Comparison of ENCODE assay signal across 10 cellular contexts in the genomic region with DNA sequence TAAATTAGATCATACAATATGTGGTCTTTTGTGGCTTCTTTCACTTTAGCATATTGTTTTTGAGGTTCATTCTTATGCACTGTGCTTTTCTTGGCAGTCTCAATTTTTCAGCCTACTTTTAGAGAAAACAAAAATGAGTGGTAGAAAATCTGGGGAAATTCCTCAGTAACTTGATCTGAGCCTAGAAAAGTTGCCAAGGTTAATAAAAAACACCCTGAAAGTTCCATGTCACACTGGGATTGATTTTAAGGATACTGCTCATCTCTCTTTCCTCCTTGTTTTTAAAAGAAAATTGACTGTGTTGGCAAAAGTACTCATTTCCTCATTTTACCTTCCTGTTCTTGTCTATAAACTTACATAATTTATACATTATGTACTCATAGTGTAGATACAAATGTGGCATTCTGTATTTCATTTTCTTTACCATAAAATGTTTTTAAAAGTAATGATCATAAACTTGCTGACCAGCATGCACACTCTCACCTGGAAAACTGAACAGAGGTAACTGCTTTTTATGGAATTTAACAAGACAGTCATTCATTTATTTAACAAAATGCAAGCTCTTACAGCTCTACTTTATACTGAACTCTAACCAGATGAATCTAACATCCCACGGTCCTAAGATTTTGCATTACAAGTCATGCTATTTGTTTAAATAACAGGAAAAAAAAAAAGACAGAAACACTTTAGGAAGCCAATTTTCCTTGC. TPM values are rescaled to one million over a fixed set of nuclear protein-coding genes. Genes with fewer than 3 reads are reported as not detected.
A peak's percentile ranks its signal among the peaks of the same experiment; 100 is the strongest.
DNase-seq lines count a peak whose midpoint lies in the region; ATAC-seq and TF ChIP-seq lines count a peak whose summit lies in the region.
"Had no signal": no experiment of that assay in that cellular context is flagged by ENCODE, and none has a peak within 500 bp of the region (broad histone marks: within the 10 kb centered on the region; RNA-seq: fewer than 3 reads in every experiment).

No MANE protein-coding gene starts in this region.

- DNase-seq in GM03348 (ENCODE audit: low spot score) (peak; percentile 65), astrocyte of the spinal cord (ENCODE audit: low read depth, low spot score) (peak; percentile 86), osteocyte (ENCODE audit: extremely low spot score, unreplicated experiment) (no peak), SK-N-DZ (ENCODE audit: low spot score) (no peak), NCI-H2081 treated with DMSO at 0.1 percent for 48 hours (lab: John Stamatoyannopoulos, UW) (no peak)
- DNase-seq: NCI-H1436 treated with DMSO at 0.1 percent for 48 hours had no signal

- no peaks in the 10 kb centered on the region for H3K36me3 ChIP-seq in KMS-11 (ENCODE audit: insufficient read depth)

- peak overlapping the region; percentile 64 for H3K4me2 ChIP-seq in KMS-11

- peak overlapping the region; percentile 22; the same call in 1 of the 2 replicates for H3K27ac ChIP-seq in KMS-11

- H3K9me3 Mint-ChIP-seq in osteocyte (ENCODE audit: unreplicated experiment), result no peaks in the 10 kb centered on the region

- no peaks in the 10 kb centered on the region for H3K79me2 ChIP-seq in KMS-11 (ENCODE audit: insufficient read depth, low read depth)

- in situ Hi-C loops in astrocyte of the spinal cord (cut with HindIII; ENCODE audit: low sequenced_read_pairs), result no loop called here

- no peak for ATAC-seq in GM21367 (IDR thresholded peaks at IDR 0.05; ENCODE audit: unreplicated experiment)
- no peak for ATAC-seq in GM19463 (IDR thresholded peaks at IDR 0.05; ENCODE audit: unreplicated experiment)

- no peak overlapping the region for H3K4me3 ChIP-seq in KMS-11 (IDR thresholded peaks at IDR 0.05; ENCODE audit: insufficient read depth, low read depth, low read length)
- no peak overlapping the region for H3K4me3 ChIP-seq in astrocyte of the spinal cord (ENCODE audit: low read depth, low read length)
- H3K4me3 ChIP-seq: coronary artery had no signal

- H3K9ac ChIP-seq in KMS-11, result no peak overlapping the region

- H3K27ac Mint-ChIP-seq in osteocyte (ENCODE audit: unreplicated experiment), result peak overlapping the region; percentile 33

- peak overlapping the region; percentile 44; the same call in 1 of the 2 replicates for H2AFZ ChIP-seq in KMS-11 (ENCODE audit: low read depth)

- no peak overlapping the region for H3K4me3 Mint-ChIP-seq in osteocyte (ENCODE audit: unreplicated experiment)

- TF ChIP-seq CTCF in KMS-11 (conservative IDR thresholded peaks at IDR 0.05; ENCODE audit: low read depth, low read length), result no peak
- no peak for TF ChIP-seq CTCF in astrocyte of the spinal cord (IDR thresholded peaks at IDR 0.05; ENCODE audit: low read depth, low read length)
- TF ChIP-seq CTCF in osteocyte (IDR thresholded peaks at IDR 0.05), result no peak

- H3K36me3 Mint-ChIP-seq in osteocyte (ENCODE audit: unreplicated experiment), result no peaks in the 10 kb centered on the region

- no peaks in the 10 kb centered on the region for H4K20me1 ChIP-seq in KMS-11 (ENCODE audit: insufficient read depth)

- peaks cover 27% of the 10 kb centered on the region for H3K4me1 Mint-ChIP-seq in osteocyte (ENCODE audit: unreplicated experiment)

- H3K27me3 ChIP-seq in KMS-11 (ENCODE audit: insufficient read depth, low read depth), result no peaks in the 10 kb centered on the region

- peaks cover 60% of the 10 kb centered on the region for H3K4me1 ChIP-seq in KMS-11 (ENCODE audit: low read depth, poor library complexity, severe bottlenecking)

- no peaks in the 10 kb centered on the region for H3K27me3 Mint-ChIP-seq in osteocyte (ENCODE audit: unreplicated experiment)

RNA-seq across cellular contexts. Expression of a gene that starts 28.6 kb away (rescaled TPM):
- 4.5 and 5.9 TPM in 2 replicates for total RNA-seq in osteocyte
- polyA plus RNA-seq in SK-N-DZ (2014; cell fraction: cytosol; rRNA removed), result 82.0 and 87.3 TPM in 2 replicates
- polyA plus RNA-seq in SK-N-DZ (2014; cell fraction: nucleus; rRNA removed), result 54.8 and 69.2 TPM in 2 replicates

Comparison
In these comparisons a context has a peak if more than half of its experiments do, and no peak if none do; other contexts are left out.
1. DNase-seq: peak in GM03348 (single experiment) and astrocyte of the spinal cord (single experiment); none in osteocyte (single experiment), SK-N-DZ (single experiment) and NCI-H2081 treated with DMSO at 0.1 percent for 48 hours (single experiment).